Comparison of ENCODE assay signal across 9 cellular contexts in the genomic region with DNA sequence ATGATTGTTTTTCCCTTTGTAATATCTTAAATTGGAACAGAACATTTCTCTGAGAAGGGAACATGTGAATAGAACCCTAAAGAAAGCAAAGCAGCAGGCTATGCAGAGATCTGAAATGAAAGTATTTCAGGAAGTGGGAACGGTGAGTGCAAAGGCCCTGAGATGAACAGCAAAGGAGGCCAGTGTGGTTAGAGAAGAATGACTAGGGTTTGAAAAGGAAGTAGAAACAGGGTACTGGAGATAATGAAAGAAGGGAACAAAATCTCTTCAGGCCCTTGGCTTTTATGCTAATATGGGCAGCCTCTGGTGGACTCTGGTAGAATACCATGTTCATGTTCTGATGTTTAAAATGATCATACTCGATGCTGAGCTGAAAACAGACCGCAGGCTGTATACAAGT. TPM values are rescaled to one million over a fixed set of nuclear protein-coding genes. Genes with fewer than 3 reads are reported as not detected.
DNase-seq lines count a peak whose midpoint lies in the region; ATAC-seq lines count a peak whose summit lies in the region.
"Had no signal": no experiment of that assay in that cellular context is flagged by ENCODE, and none has a peak within 500 bp of the region (broad histone marks: within the 10 kb centered on the region; RNA-seq: fewer than 3 reads in every experiment).

No MANE protein-coding gene starts in this region.

- intact Hi-C loops in activated CD4-positive, alpha-beta T cell treated with anti-CD3 and anti-CD28 coated beads for 36 hours (cut with DNase I, micrococcal nuclease) = no loop called here

- no peak overlapping the region for H3K4me3 Mint-ChIP-seq in activated CD4-positive, alpha-beta T cell treated with anti-CD3 and anti-CD28 coated beads for 36 hours
- H3K4me3 Mint-ChIP-seq in natural killer cell treated with Interleukin-12 subunit alpha and Interleukin-12 subunit beta and Interleukin-15 and Interleukin-18, amount 100 ng/mL, for 72 hours = peak overlapping the region; percentile 30
- H3K4me3 Mint-ChIP-seq: central memory CD8-positive, alpha-beta T cell had no signal

- DNase-seq in activated CD4-positive, alpha-beta T cell treated with anti-CD3 and anti-CD28 coated beads for 36 hours = peak; percentile 15
- no peak for DNase-seq in activated CD4-positive, alpha-beta T cell treated with anti-CD3 and anti-CD28 coated beads for 48 hours
- peak; percentile 62 to 68 for DNase-seq in Kasumi-1 (lab: John Stamatoyannopoulos, UW)
- DNase-seq in natural killer cell treated with Interleukin-12 subunit alpha and Interleukin-12 subunit beta and Interleukin-15 and Interleukin-18, amount 100 ng/mL, for 72 hours (ENCODE audit: low spot score) = no peak
- DNase-seq in NCI-H1694 treated with DMSO at 0.1 percent for 48 hours (lab: John Stamatoyannopoulos, UW) = no peak
- DNase-seq in activated effector memory CD4-positive, alpha-beta T cell treated with anti-CD3 and anti-CD28 coated beads, Interleukin-2, amount 50 U/mL, for 16 hours = no peak
- no peak for DNase-seq in activated effector memory CD4-positive, alpha-beta T cell treated with Interleukin-2 at 50 U/mL for 16 hours

- CTCF ChIA-PET in activated CD4-positive, alpha-beta T cell treated with anti-CD3 and anti-CD28 coated beads for 36 hours (lab: Charles Lee) = interaction anchor here (0.7 to 1.5 kb wide), 2 partner anchors 10 to 15 kb away, joined by 3 to 4 read pairs; no protein-coding TSS in a partner anchor

- peaks cover 10% of the 10 kb centered on the region for H3K4me1 Mint-ChIP-seq in activated CD4-positive, alpha-beta T cell treated with anti-CD3 and anti-CD28 coated beads for 36 hours
- H3K4me1 Mint-ChIP-seq in natural killer cell treated with Interleukin-12 subunit alpha and Interleukin-12 subunit beta and Interleukin-15 and Interleukin-18, amount 100 ng/mL, for 72 hours (ENCODE audit: low read depth in 2 of 2) = peaks cover 10 to 12% of the 10 kb centered on the region in 2 donors

- ATAC-seq in activated CD4-positive, alpha-beta T cell treated with anti-CD3 and anti-CD28 coated beads for 36 hours = peak; percentile 84
- peak; percentile 79 for ATAC-seq in HG02571 (IDR thresholded peaks at IDR 0.05; ENCODE audit: unreplicated experiment)
- peak; percentile 78 to 86 for ATAC-seq in natural killer cell treated with Interleukin-12 subunit alpha and Interleukin-12 subunit beta and Interleukin-15 and Interleukin-18, amount 100 ng/mL, for 72 hours

- no peak overlapping the region for H3K27ac Mint-ChIP-seq in activated CD4-positive, alpha-beta T cell treated with anti-CD3 and anti-CD28 coated beads for 36 hours
- peak overlapping the region; percentile 4 to 7 for H3K27ac Mint-ChIP-seq in natural killer cell treated with Interleukin-12 subunit alpha and Interleukin-12 subunit beta and Interleukin-15 and Interleukin-18, amount 100 ng/mL, for 72 hours

- no peaks in the 10 kb centered on the region for H3K27me3 Mint-ChIP-seq in activated CD4-positive, alpha-beta T cell treated with anti-CD3 and anti-CD28 coated beads for 36 hours
- H3K27me3 Mint-ChIP-seq in natural killer cell treated with Interleukin-12 subunit alpha and Interleukin-12 subunit beta and Interleukin-15 and Interleukin-18, amount 100 ng/mL, for 72 hours = no peaks in the 10 kb centered on the region
- H3K27me3 Mint-ChIP-seq: central memory CD8-positive, alpha-beta T cell had no signal

- no peaks in the 10 kb centered on the region for H3K36me3 Mint-ChIP-seq in activated CD4-positive, alpha-beta T cell treated with anti-CD3 and anti-CD28 coated beads for 36 hours (ENCODE audit: low read depth)
- no peaks in the 10 kb centered on the region for H3K36me3 Mint-ChIP-seq in natural killer cell treated with Interleukin-12 subunit alpha and Interleukin-12 subunit beta and Interleukin-15 and Interleukin-18, amount 100 ng/mL, for 72 hours

- no peaks in the 10 kb centered on the region for H3K9me3 Mint-ChIP-seq in activated CD4-positive, alpha-beta T cell treated with anti-CD3 and anti-CD28 coated beads for 36 hours (ENCODE audit: low read depth)
- no peaks in the 10 kb centered on the region for H3K9me3 Mint-ChIP-seq in natural killer cell treated with Interleukin-12 subunit alpha and Interleukin-12 subunit beta and Interleukin-15 and Interleukin-18, amount 100 ng/mL, for 72 hours
- H3K9me3 Mint-ChIP-seq: central memory CD8-positive, alpha-beta T cell had no signal

- POLR2A ChIA-PET in activated CD4-positive, alpha-beta T cell treated with anti-CD3 and anti-CD28 coated beads for 36 hours (lab: Charles Lee) = no interaction called here

RNA-seq across cellular contexts. Expression of gene ARHGAP21, which starts 22.2 kb away (rescaled TPM):
- total RNA-seq in activated CD4-positive, alpha-beta T cell treated with anti-CD3 and anti-CD28 coated beads for 36 hours = 10 to 100 TPM; 19.7 to 25.9 TPM
- total RNA-seq in natural killer cell treated with Interleukin-12 subunit alpha and Interleukin-12 subunit beta and Interleukin-15 and Interleukin-18, amount 100 ng/mL, for 72 hours = 10 to 100 TPM; 25.7 to 34.7 TPM

Comparison
In these comparisons a context has a peak if more than half of its experiments do, and no peak if none do; other contexts are left out.
1. DNase-seq: peak in activated CD4-positive, alpha-beta T cell treated with anti-CD3 and anti-CD28 coated beads for 36 hours (single experiment) and Kasumi-1 (2 of 2); none in activated CD4-positive, alpha-beta T cell treated with anti-CD3 and anti-CD28 coated beads for 48 hours (single experiment), natural killer cell treated with Interleukin-12 subunit alpha and Interleukin-12 subunit beta and Interleukin-15 and Interleukin-18, amount 100 ng/mL, for 72 hours (single experiment), NCI-H1694 treated with DMSO at 0.1 percent for 48 hours (single experiment), activated effector memory CD4-positive, alpha-beta T cell treated with anti-CD3 and anti-CD28 coated beads, Interleukin-2, amount 50 U/mL, for 16 hours (single experiment) and activated effector memory CD4-positive, alpha-beta T cell treated with Interleukin-2 at 50 U/mL for 16 hours (single experiment).
2. Peak in every context shown above with its lines, with median percentiles within 50 percentile points of each other: ATAC-seq.